1 cellular context compared by ENCODE assay signal in genomic region chr5:68215208-68215887, GRCh38.
TF ChIP-seq lines count a peak whose summit lies in the region.

TSS of gene PIK3R1 (plus strand) at chr5:68215756. CDS start at chr5:68226676, 10,920 bp downstream.

TF ChIP-seq in HepG2, 621 proteins besides CTCF, POLR2A, EP300 and RAD21 (continued from another document and continues in another):
- TF ChIP-seq, protein P1, sequence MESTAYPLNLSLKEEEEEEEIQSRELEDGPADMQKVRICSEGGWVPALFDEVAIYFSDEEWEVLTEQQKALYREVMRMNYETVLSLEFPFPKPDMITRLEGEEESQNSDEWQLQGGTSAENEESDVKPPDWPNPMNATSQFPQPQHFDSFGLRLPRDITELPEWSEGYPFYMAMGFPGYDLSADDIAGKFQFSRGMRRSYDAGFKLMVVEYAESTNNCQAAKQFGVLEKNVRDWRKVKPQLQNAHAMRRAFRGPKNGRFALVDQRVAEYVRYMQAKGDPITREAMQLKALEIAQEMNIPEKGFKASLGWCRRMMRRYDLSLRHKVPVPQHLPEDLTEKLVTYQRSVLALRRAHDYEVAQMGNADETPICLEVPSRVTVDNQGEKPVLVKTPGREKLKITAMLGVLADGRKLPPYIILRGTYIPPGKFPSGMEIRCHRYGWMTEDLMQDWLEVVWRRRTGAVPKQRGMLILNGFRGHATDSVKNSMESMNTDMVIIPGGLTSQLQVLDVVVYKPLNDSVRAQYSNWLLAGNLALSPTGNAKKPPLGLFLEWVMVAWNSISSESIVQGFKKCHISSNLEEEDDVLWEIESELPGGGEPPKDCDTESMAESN (CRISPR knock-in tag; conservative IDR thresholded peaks at IDR 0.05) = peak; percentile 54; the same call in 1 of the 2 replicates
- TF ChIP-seq, protein P2, sequence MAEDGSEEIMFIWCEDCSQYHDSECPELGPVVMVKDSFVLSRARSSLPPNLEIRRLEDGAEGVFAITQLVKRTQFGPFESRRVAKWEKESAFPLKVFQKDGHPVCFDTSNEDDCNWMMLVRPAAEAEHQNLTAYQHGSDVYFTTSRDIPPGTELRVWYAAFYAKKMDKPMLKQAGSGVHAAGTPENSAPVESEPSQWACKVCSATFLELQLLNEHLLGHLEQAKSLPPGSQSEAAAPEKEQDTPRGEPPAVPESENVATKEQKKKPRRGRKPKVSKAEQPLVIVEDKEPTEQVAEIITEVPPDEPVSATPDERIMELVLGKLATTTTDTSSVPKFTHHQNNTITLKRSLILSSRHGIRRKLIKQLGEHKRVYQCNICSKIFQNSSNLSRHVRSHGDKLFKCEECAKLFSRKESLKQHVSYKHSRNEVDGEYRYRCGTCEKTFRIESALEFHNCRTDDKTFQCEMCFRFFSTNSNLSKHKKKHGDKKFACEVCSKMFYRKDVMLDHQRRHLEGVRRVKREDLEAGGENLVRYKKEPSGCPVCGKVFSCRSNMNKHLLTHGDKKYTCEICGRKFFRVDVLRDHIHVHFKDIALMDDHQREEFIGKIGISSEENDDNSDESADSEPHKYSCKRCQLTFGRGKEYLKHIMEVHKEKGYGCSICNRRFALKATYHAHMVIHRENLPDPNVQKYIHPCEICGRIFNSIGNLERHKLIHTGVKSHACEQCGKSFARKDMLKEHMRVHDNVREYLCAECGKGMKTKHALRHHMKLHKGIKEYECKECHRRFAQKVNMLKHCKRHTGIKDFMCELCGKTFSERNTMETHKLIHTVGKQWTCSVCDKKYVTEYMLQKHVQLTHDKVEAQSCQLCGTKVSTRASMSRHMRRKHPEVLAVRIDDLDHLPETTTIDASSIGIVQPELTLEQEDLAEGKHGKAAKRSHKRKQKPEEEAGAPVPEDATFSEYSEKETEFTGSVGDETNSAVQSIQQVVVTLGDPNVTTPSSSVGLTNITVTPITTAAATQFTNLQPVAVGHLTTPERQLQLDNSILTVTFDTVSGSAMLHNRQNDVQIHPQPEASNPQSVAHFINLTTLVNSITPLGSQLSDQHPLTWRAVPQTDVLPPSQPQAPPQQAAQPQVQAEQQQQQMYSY (CRISPR knock-in tag; IDR thresholded peaks at IDR 0.05) = peak; percentile 98
- TF ChIP-seq FOXA1 (IDR thresholded peaks at IDR 0.05) = no peak
- no peak for TF ChIP-seq FOXA1 (CRISPR knock-in tag; IDR thresholded peaks at IDR 0.05)
- TF ChIP-seq SRY (CRISPR knock-in tag; IDR thresholded peaks at IDR 0.05) = peak; percentile 48
- TF ChIP-seq ZNF672 (CRISPR knock-in tag; IDR thresholded peaks at IDR 0.05) = peak; percentile 82; the same call in 1 of the 2 replicates
- TF ChIP-seq CBX5 (CRISPR knock-in tag; IDR thresholded peaks at IDR 0.05; ENCODE audit: borderline replicate concordance) = peak; percentile 57; the same call in 1 of the 2 replicates
- TF ChIP-seq ZNF589 (CRISPR knock-in tag; conservative IDR thresholded peaks at IDR 0.05) = 0 out of 2 replicates have a peak, but pooled peaks have one; percentile 45
- TF ChIP-seq PHF8 (CRISPR knock-in tag; IDR thresholded peaks at IDR 0.05) = peak; percentile 67
- peak; percentile 52; the same call in 1 of the 2 replicates for TF ChIP-seq ZFP90 (CRISPR knock-in tag; IDR thresholded peaks at IDR 0.05; ENCODE audit: borderline replicate concordance)
- TF ChIP-seq SP1 (IDR thresholded peaks at IDR 0.05) = no peak
- peak; percentile 69 for TF ChIP-seq SP1 (CRISPR knock-in tag; IDR thresholded peaks at IDR 0.05)
- peak; percentile 66; the same call in 1 of the 3 replicates for TF ChIP-seq MXI1 (IDR thresholded peaks at IDR 0.05; ENCODE audit: borderline replicate concordance, low read depth, low read length)
- TF ChIP-seq CSRNP2 (CRISPR knock-in tag; conservative IDR thresholded peaks at IDR 0.05; ENCODE audit: low read depth) = 0 out of 2 replicates have a peak, but pooled peaks have one; percentile 67
- TF ChIP-seq, protein P3, sequence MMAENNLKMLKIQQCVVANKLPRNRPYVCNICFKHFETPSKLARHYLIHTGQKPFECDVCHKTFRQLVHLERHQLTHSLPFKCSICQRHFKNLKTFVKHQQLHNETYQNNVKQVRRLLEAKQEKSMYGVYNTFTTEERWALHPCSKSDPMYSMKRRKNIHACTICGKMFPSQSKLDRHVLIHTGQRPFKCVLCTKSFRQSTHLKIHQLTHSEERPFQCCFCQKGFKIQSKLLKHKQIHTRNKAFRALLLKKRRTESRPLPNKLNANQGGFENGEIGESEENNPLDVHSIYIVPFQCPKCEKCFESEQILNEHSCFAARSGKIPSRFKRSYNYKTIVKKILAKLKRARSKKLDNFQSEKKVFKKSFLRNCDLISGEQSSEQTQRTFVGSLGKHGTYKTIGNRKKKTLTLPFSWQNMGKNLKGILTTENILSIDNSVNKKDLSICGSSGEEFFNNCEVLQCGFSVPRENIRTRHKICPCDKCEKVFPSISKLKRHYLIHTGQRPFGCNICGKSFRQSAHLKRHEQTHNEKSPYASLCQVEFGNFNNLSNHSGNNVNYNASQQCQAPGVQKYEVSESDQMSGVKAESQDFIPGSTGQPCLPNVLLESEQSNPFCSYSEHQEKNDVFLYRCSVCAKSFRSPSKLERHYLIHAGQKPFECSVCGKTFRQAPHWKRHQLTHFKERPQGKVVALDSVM (CRISPR knock-in tag; IDR thresholded peaks at IDR 0.05) = peak; percentile 93
- TF ChIP-seq KDM2A (CRISPR knock-in tag; IDR thresholded peaks at IDR 0.05; ENCODE audit: borderline replicate concordance, low read depth) = peak; percentile 77
- TF ChIP-seq ETV6 (CRISPR knock-in tag; conservative IDR thresholded peaks at IDR 0.05) = no peak
- TF ChIP-seq NR0B2 (CRISPR knock-in tag; IDR thresholded peaks at IDR 0.05) = peak; percentile 12
- TF ChIP-seq SRSF4 (IDR thresholded peaks at IDR 0.05; ENCODE audit: low read depth, low read length, poor library complexity, severe bottlenecking) = no peak
- no peak for TF ChIP-seq KLF11 (CRISPR knock-in tag; IDR thresholded peaks at IDR 0.05)
- TF ChIP-seq GATA4 (IDR thresholded peaks at IDR 0.05; ENCODE audit: borderline replicate concordance, low read depth) = no peak
- peak; percentile 79 for TF ChIP-seq RBM39 (IDR thresholded peaks at IDR 0.05; ENCODE audit: low read depth, low read length, poor library complexity, severe bottlenecking)
- peak; percentile 72 for TF ChIP-seq ZNF546 (CRISPR knock-in tag; conservative IDR thresholded peaks at IDR 0.05)
- 0 out of 2 replicates have a peak, but pooled peaks have one; percentile 18 for TF ChIP-seq ZNF580 (CRISPR knock-in tag; IDR thresholded peaks at IDR 0.05; ENCODE audit: borderline replicate concordance, low read depth)
- TF ChIP-seq MYC (CRISPR knock-in tag; IDR thresholded peaks at IDR 0.05; ENCODE audit: borderline replicate concordance) = peak; percentile 71
- TF ChIP-seq ZNF841 (CRISPR knock-in tag; IDR thresholded peaks at IDR 0.05; ENCODE audit: borderline replicate concordance) = peak; percentile 56; the same call in 1 of the 2 replicates
- TF ChIP-seq ZNF777 (CRISPR knock-in tag; IDR thresholded peaks at IDR 0.05) = peak; percentile 5; the same call in 1 of the 2 replicates
- TF ChIP-seq ZNF367 (CRISPR knock-in tag; IDR thresholded peaks at IDR 0.05; ENCODE audit: borderline replicate concordance) = peak; percentile 22; the same call in 1 of the 2 replicates
- TF ChIP-seq ZNF264 (CRISPR knock-in tag; IDR thresholded peaks at IDR 0.05) = peak; percentile 71
- TF ChIP-seq ATF7-NPFF (CRISPR knock-in tag; IDR thresholded peaks at IDR 0.05; ENCODE audit: low read depth) = peak; percentile 77
- TF ChIP-seq, protein P4, sequence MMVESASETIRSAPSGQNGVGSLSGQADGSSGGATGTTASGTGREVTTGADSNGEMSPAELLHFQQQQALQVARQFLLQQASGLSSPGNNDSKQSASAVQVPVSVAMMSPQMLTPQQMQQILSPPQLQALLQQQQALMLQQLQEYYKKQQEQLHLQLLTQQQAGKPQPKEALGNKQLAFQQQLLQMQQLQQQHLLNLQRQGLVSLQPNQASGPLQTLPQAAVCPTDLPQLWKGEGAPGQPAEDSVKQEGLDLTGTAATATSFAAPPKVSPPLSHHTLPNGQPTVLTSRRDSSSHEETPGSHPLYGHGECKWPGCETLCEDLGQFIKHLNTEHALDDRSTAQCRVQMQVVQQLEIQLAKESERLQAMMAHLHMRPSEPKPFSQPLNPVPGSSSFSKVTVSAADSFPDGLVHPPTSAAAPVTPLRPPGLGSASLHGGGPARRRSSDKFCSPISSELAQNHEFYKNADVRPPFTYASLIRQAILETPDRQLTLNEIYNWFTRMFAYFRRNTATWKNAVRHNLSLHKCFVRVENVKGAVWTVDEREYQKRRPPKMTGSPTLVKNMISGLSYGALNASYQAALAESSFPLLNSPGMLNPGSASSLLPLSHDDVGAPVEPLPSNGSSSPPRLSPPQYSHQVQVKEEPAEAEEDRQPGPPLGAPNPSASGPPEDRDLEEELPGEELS (CRISPR knock-in tag; IDR thresholded peaks at IDR 0.05) = 0 out of 2 replicates have a peak, but pooled peaks have one; percentile 20
- no peak for TF ChIP-seq ZNF468 (CRISPR knock-in tag; IDR thresholded peaks at IDR 0.05)
- TF ChIP-seq ZNF660 (CRISPR knock-in tag; IDR thresholded peaks at IDR 0.05; ENCODE audit: borderline replicate concordance, low read depth) = no peak
- TF ChIP-seq, protein P5, sequence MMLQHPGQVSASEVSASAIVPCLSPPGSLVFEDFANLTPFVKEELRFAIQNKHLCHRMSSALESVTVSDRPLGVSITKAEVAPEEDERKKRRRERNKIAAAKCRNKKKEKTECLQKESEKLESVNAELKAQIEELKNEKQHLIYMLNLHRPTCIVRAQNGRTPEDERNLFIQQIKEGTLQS (CRISPR knock-in tag; IDR thresholded peaks at IDR 0.05) = peak; percentile 23; the same call in 1 of the 2 replicates
- TF ChIP-seq, protein P6, sequence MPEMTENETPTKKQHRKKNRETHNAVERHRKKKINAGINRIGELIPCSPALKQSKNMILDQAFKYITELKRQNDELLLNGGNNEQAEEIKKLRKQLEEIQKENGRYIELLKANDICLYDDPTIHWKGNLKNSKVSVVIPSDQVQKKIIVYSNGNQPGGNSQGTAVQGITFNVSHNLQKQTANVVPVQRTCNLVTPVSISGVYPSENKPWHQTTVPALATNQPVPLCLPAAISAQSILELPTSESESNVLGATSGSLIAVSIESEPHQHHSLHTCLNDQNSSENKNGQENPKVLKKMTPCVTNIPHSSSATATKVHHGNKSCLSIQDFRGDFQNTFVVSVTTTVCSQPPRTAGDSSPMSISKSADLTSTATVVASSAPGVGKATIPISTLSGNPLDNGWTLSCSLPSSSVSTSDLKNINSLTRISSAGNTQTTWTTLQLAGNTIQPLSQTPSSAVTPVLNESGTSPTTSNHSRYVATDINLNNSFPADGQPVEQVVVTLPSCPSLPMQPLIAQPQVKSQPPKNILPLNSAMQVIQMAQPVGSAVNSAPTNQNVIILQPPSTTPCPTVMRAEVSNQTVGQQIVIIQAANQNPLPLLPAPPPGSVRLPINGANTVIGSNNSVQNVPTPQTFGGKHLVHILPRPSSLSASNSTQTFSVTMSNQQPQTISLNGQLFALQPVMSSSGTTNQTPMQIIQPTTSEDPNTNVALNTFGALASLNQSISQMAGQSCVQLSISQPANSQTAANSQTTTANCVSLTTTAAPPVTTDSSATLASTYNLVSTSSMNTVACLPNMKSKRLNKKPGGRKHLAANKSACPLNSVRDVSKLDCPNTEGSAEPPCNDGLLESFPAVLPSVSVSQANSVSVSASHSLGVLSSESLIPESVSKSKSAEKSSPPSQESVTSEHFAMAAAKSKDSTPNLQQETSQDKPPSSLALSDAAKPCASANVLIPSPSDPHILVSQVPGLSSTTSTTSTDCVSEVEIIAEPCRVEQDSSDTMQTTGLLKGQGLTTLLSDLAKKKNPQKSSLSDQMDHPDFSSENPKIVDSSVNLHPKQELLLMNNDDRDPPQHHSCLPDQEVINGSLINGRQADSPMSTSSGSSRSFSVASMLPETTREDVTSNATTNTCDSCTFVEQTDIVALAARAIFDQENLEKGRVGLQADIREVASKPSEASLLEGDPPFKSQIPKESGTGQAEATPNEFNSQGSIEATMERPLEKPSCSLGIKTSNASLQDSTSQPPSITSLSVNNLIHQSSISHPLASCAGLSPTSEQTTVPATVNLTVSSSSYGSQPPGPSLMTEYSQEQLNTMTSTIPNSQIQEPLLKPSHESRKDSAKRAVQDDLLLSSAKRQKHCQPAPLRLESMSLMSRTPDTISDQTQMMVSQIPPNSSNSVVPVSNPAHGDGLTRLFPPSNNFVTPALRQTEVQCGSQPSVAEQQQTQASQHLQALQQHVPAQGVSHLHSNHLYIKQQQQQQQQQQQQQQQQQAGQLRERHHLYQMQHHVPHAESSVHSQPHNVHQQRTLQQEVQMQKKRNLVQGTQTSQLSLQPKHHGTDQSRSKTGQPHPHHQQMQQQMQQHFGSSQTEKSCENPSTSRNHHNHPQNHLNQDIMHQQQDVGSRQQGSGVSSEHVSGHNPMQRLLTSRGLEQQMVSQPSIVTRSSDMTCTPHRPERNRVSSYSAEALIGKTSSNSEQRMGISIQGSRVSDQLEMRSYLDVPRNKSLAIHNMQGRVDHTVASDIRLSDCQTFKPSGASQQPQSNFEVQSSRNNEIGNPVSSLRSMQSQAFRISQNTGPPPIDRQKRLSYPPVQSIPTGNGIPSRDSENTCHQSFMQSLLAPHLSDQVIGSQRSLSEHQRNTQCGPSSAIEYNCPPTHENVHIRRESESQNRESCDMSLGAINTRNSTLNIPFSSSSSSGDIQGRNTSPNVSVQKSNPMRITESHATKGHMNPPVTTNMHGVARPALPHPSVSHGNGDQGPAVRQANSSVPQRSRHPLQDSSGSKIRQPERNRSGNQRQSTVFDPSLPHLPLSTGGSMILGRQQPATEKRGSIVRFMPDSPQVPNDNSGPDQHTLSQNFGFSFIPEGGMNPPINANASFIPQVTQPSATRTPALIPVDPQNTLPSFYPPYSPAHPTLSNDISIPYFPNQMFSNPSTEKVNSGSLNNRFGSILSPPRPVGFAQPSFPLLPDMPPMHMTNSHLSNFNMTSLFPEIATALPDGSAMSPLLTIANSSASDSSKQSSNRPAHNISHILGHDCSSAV (CRISPR knock-in tag; IDR thresholded peaks at IDR 0.05; ENCODE audit: borderline replicate concordance) = no peak
- peak; percentile 13; the same call in 1 of the 2 replicates for TF ChIP-seq ZSCAN21 (CRISPR knock-in tag; IDR thresholded peaks at IDR 0.05; ENCODE audit: borderline replicate concordance)
